In the genomic region with DNA sequence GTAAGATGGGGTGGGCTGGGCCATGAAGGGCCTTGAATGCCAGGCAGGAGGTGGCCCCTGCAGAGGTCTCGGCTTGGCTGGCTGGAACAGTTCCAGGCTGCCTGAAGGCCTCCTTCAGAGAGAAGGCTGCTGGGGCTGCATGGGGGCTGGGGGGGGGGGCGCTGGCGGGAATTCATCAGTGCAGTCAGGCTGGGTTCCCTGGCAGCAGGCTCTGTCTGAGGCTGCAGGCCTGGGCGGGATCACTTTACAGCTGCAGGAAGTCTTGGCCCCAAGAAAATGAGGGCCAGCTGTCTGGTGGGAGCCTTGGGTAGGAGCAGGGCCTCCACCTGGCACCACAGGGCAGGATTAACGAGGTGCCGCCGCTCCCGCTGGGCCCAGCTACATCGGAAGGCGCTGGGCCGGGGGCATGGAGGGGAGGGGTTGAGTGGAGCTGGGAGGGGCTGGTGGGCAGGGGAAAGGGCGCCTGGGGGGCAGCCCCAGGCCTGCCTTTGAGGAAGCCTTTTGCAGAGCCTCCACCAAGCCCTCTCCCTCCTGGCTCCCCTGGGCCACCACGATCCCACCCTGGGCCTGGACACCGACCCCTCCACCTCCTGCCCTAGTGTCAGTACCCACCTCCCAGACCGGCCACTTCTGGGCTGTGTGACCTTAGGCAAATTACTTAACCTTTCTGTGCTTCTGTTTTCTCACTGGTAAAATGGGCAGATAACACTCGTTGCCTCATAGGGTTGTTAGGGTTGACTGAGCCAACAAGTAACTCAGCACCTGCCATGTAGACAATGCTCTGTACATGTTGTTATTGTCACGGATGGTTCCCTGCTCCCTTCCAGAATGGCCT, we compare ENCODE assay signal across 1 cellular context.
TF ChIP-seq lines count a peak whose summit lies in the region.

No MANE protein-coding gene starts in this region.

TF ChIP-seq in HCT116, 20 proteins besides CTCF, POLR2A, EP300 and RAD21 (continued from another document):
- TF ChIP-seq ZNF274 (IDR thresholded peaks at IDR 0.05; ENCODE audit: low read depth, low read length) (no peak), CEBPB (IDR thresholded peaks at IDR 0.05; ENCODE audit: low read depth) (no peak), FOSL1 (IDR thresholded peaks at IDR 0.05; ENCODE audit: low read depth) (no peak)
- TF ChIP-seq, protein P1, sequence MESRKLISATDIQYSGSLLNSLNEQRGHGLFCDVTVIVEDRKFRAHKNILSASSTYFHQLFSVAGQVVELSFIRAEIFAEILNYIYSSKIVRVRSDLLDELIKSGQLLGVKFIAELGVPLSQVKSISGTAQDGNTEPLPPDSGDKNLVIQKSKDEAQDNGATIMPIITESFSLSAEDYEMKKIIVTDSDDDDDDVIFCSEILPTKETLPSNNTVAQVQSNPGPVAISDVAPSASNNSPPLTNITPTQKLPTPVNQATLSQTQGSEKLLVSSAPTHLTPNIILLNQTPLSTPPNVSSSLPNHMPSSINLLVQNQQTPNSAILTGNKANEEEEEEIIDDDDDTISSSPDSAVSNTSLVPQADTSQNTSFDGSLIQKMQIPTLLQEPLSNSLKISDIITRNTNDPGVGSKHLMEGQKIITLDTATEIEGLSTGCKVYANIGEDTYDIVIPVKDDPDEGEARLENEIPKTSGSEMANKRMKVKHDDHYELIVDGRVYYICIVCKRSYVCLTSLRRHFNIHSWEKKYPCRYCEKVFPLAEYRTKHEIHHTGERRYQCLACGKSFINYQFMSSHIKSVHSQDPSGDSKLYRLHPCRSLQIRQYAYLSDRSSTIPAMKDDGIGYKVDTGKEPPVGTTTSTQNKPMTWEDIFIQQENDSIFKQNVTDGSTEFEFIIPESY (IDR thresholded peaks at IDR 0.05; ENCODE audit: extremely low read depth, insufficient replicate concordance, low read length): no peak
TF ChIP-seq in HCT116: peak in this region for 0.
